ENCODE assay signal across 31 cellular contexts in the genomic region with DNA sequence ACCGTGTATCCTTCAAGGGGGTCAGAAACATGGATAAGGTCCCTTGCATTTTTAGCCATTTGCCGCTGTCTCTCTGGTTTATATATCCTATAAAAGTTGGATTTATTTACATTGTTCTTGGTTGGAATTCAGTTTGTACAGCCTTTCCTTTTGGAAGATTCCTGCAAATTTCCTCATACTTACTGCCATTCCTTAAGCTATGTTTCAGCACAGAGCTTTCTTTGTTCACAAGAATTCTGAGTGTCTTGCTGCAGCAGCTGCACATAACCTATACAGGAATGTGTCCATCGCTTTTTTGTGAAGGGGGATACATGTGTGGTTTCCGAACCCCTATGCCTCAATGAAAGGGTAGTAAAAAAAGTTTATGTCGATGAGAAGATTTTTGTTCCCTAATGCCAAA. TPM values are rescaled to one million over a fixed set of nuclear protein-coding genes. Genes with fewer than 3 reads are reported as not detected.
"Had no signal": no experiment of that assay in that cellular context is flagged by ENCODE, and none has a peak within 500 bp of the region (broad histone marks: within the 10 kb centered on the region; RNA-seq: fewer than 3 reads in every experiment).

No MANE protein-coding gene starts in this region.

- H3K4me1 ChIP-seq: ascending aorta, body of pancreas, breast epithelium had no signal

- H3K9me3 ChIP-seq: ascending aorta, body of pancreas, breast epithelium, MG63, SJSA1, SK-N-SH had no signal

- H2AFZ ChIP-seq: PC-9 had no signal

- H3K27ac ChIP-seq: ascending aorta, body of pancreas, breast epithelium, PC-9, SJSA1 had no signal

- H3K27ac Mint-ChIP-seq: activated CD4-positive, alpha-beta T cell treated with anti-CD3 and anti-CD28 coated beads, Interleukin-2, amount 10 ng/mL, durations not matched to agents 24 days and 14 days; activated naive CD8-positive, alpha-beta T cell treated with anti-CD3 and anti-CD28 coated beads for 36 hours; T-helper 1 cell treated with Interleukin-12 subunit alpha and Interleukin-12 subunit beta and Interleukin-4 antibody, amounts not matched to agents 30 μg/mL and 1 μg/mL, for 36 hours; T-helper 2 cell treated with Interferon-gamma antibody and Interleukin-4, amounts not matched to agents 5 μg/mL and 100 μg/mL, for 36 hours had no signal

- H3K9me3 Mint-ChIP-seq: activated CD4-positive, alpha-beta T cell treated with anti-CD3 and anti-CD28 coated beads, Interleukin-2, amount 10 ng/mL, durations not matched to agents 24 days and 14 days; activated naive CD8-positive, alpha-beta T cell treated with anti-CD3 and anti-CD28 coated beads for 36 hours; activated T-cell treated with anti-CD3 and anti-CD28 coated beads, Interleukin-2, amount 50 U/mL, for 4 hours; T-helper 1 cell treated with Interleukin-12 subunit alpha and Interleukin-12 subunit beta and Interleukin-4 antibody, amounts not matched to agents 30 μg/mL and 1 μg/mL, for 36 hours; T-helper 2 cell treated with Interferon-gamma antibody and Interleukin-4, amounts not matched to agents 5 μg/mL and 100 μg/mL, for 36 hours had no signal

- ATAC-seq: activated T-cell treated with anti-CD3 and anti-CD28 coated beads, Interleukin-2, amount 50 U/mL, for 4 hours; body of pancreas had no signal

- H3K36me3 ChIP-seq: ascending aorta, breast epithelium, MG63, SJSA1 had no signal

- DNase-seq: activated CD4-positive, alpha-beta T cell treated with anti-CD3 and anti-CD28 coated beads, Interleukin-2, amount 10 ng/mL, durations not matched to agents 24 days and 14 days; activated CD4-positive, alpha-beta T cell treated with anti-CD3 and anti-CD28 coated beads, Interleukin-2, amount 50 U/mL, for 4 hours; activated CD8-positive, alpha-beta memory T cell treated with anti-CD3 and anti-CD28 coated beads, Interleukin-2, amount 50 U/mL, for 4 hours; activated effector memory CD4-positive, alpha-beta T cell treated with Interleukin-2 at 50 U/mL for 16 hours; activated naive CD4-positive, alpha-beta T cell; activated naive CD4-positive, alpha-beta T cell treated with anti-CD3 and anti-CD28 coated beads, Interleukin-2, amount 50 U/mL, for 16 hours; activated naive CD8-positive, alpha-beta T cell treated with anti-CD3 and anti-CD28 coated beads for 36 hours; activated T-cell treated with anti-CD3 and anti-CD28 coated beads for 4 hours; activated T-cell treated with anti-CD3 and anti-CD28 coated beads, Interleukin-2, amount 50 U/mL, for 4 hours; amygdala; body of pancreas; Kasumi-1; MG63; NCI-H1092; NCI-H1436 treated with DMSO at 0.1 percent for 48 hours; NCI-H1694 treated with DMSO at 0.1 percent for 48 hours; NCI-H2029 treated with DMSO at 0.1 percent for 48 hours; NCI-H2107; NCI-H2171; NCI-H510A; NCI-H526; NCI-H748 treated with DMSO at 0.1 percent for 48 hours; NK-92 treated with Interleukin-12 subunit alpha and Interleukin-12 subunit beta, amount 100 ng/mL, for 24 hours; PC-9; SHP77; SK-N-SH had no signal

- H3K27me3 ChIP-seq: ascending aorta, body of pancreas, breast epithelium, SJSA1 had no signal

- H3K4me3 ChIP-seq: ascending aorta, body of pancreas, breast epithelium, MG63, PC-9, SJSA1 had no signal

- H3K9ac ChIP-seq: SK-N-SH had no signal

- H3K4me2 ChIP-seq: PC-9, SK-N-SH had no signal

- H3K4me3 Mint-ChIP-seq: activated CD4-positive, alpha-beta T cell treated with anti-CD3 and anti-CD28 coated beads, Interleukin-2, amount 10 ng/mL, durations not matched to agents 24 days and 14 days; activated naive CD8-positive, alpha-beta T cell treated with anti-CD3 and anti-CD28 coated beads for 36 hours; activated T-cell treated with anti-CD3 and anti-CD28 coated beads, Interleukin-2, amount 50 U/mL, for 4 hours; T-helper 1 cell treated with Interleukin-12 subunit alpha and Interleukin-12 subunit beta and Interleukin-4 antibody, amounts not matched to agents 30 μg/mL and 1 μg/mL, for 36 hours; T-helper 2 cell treated with Interferon-gamma antibody and Interleukin-4, amounts not matched to agents 5 μg/mL and 100 μg/mL, for 36 hours had no signal

- H3K4me1 Mint-ChIP-seq: activated CD4-positive, alpha-beta T cell treated with anti-CD3 and anti-CD28 coated beads, Interleukin-2, amount 10 ng/mL, durations not matched to agents 24 days and 14 days; activated naive CD8-positive, alpha-beta T cell treated with anti-CD3 and anti-CD28 coated beads for 36 hours had no signal

- H3K36me3 Mint-ChIP-seq: activated naive CD8-positive, alpha-beta T cell treated with anti-CD3 and anti-CD28 coated beads for 36 hours had no signal

RNA-seq across cellular contexts. Expression of a gene that starts 48.3 kb away (rescaled TPM):
- total RNA-seq: activated CD4-positive, alpha-beta T cell treated with anti-CD3 and anti-CD28 coated beads, Interleukin-2, amount 10 ng/mL, durations not matched to agents 24 days and 14 days; activated naive CD8-positive, alpha-beta T cell treated with anti-CD3 and anti-CD28 coated beads for 36 hours; activated T-cell treated with anti-CD3 and anti-CD28 coated beads, Interleukin-2, amount 50 U/mL, for 4 hours had no signal
- polyA plus RNA-seq: SK-N-SH had no signal
